Comparison of ENCODE assay signal across 6 cellular contexts in the genomic region with DNA sequence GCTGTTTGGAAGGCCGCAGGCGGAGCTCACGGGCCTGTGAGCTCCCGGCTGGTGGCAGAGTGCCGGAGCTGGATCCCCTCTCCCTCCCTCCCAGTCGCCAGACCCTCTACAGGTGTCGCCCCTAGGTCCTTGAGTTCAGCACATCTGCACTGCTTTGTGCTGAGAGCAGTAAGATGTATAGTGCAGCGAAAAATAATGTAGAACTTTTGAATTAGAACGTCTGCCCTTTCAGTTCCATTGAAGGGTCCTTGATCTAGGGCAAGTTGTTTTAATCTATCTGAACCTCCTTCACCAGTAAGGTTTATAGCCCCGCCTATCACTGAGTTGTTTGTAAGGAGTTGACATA. TPM values are rescaled to one million over a fixed set of nuclear protein-coding genes. Genes with fewer than 3 reads are reported as not detected.
DNase-seq lines count a peak whose midpoint lies in the region; ATAC-seq and TF ChIP-seq lines count a peak whose summit lies in the region.

No MANE protein-coding gene starts in this region.

- TF ChIP-seq POLR2A in adrenal gland (IDR thresholded peaks at IDR 0.05): no peak

- peaks cover 17 to 30% of the 10 kb centered on the region in 2 donors for H3K4me1 ChIP-seq in adrenal gland (replicated peaks in 1 of 2)
- H3K4me1 ChIP-seq in muscle layer of duodenum (ENCODE audit: control insufficient read depth in 1 of 2, insufficient read depth in 2 of 2, low read length in 2 of 2): peaks cover 12 to 19% of the 10 kb centered on the region in 2 donors

- DNase-seq in adrenal gland (no peak), posterior vena cava (ENCODE audit: low spot score) (no peak), NCI-H2171 treated with DMSO at 0.1 percent for 48 hours (lab: John Stamatoyannopoulos, UW) (no peak)

- H3K36me3 ChIP-seq in adrenal gland (replicated peaks in 1 of 2) (peaks cover 0 to 26% of the 10 kb centered on the region in 2 donors), muscle layer of duodenum (ENCODE audit: control insufficient read depth in 1 of 2, insufficient read depth in 2 of 2, low read length in 2 of 2) (peaks cover 34 to 41% of the 10 kb centered on the region in 2 donors)

- H3K9me3 ChIP-seq in adrenal gland (replicated peaks in 1 of 3) (no peaks in the 10 kb centered on the region), muscle layer of duodenum (ENCODE audit: control insufficient read depth in 1 of 2, low read length in 2 of 2) (no peaks in the 10 kb centered on the region)

- H3K27me3 ChIP-seq in adrenal gland: no peaks in the 10 kb centered on the region
- no peaks in the 10 kb centered on the region for H3K27me3 ChIP-seq in muscle layer of duodenum (ENCODE audit: low read depth, low read length)

- H3K4me3 ChIP-seq in adrenal gland (peak overlapping the region; percentile 51 to 91 (median 72)), muscle layer of duodenum (ENCODE audit: low read depth in 1 of 2, low read length in 2 of 2) (peak overlapping the region; percentile 92 to 96)

- peak overlapping the region; percentile 58 to 86 (median 79) for H3K27ac ChIP-seq in adrenal gland
- peak overlapping the region; percentile 91 for H3K27ac ChIP-seq in muscle layer of duodenum (ENCODE audit: low read length)

- TF ChIP-seq CTCF in adrenal gland (IDR thresholded peaks at IDR 0.05): no peak

- intact Hi-C loops in adrenal gland (cut with DNase I): no loop called here
- intact Hi-C loops in posterior vena cava (cut with DNase I): no loop called here

- ATAC-seq in GM18511 (IDR thresholded peaks at IDR 0.05; ENCODE audit: unreplicated experiment) (peak; percentile 69), HG02981 (IDR thresholded peaks at IDR 0.05; ENCODE audit: unreplicated experiment) (peak; percentile 60)

- WGBS in adrenal gland, 4 donors: 0 to 1% (median 1%) methylated on average over 3 to 10 of the region's 10 CpGs

RNA-seq across cellular contexts. Expression of a gene that starts 0.4 kb away (rescaled TPM):
- total RNA-seq in adrenal gland: 10 to 100 TPM in 6 of 8 donors, 1 to 10 TPM in 2; 5.0 to 17.0 (median 10.9) TPM
- polyA plus RNA-seq in adrenal gland: 10 to 100 TPM; 18.1 to 33.7 (median 20.3) TPM
- 10 to 100 TPM; 11.8 to 14.8 TPM for total RNA-seq in posterior vena cava

RNA-seq across cellular contexts. Expression of a gene that starts 0.5 kb away (rescaled TPM):
- total RNA-seq in adrenal gland (10 to 100 TPM in 6 of 8 donors, 1 to 10 TPM in 2; 7.6 to 29.0 (median 14.4) TPM), posterior vena cava (10 to 100 TPM; 15.2 to 15.9 TPM)
- polyA plus RNA-seq in adrenal gland: 1 to 10 TPM; 4.3 to 8.9 (median 5.0) TPM

RNA-seq across cellular contexts. Expression of a gene that starts 18.1 kb away (rescaled TPM):
- not detected for total RNA-seq in adrenal gland
- polyA plus RNA-seq in adrenal gland: not detected
- not detected for total RNA-seq in posterior vena cava

RNA-seq across cellular contexts. Expression of a gene that starts 49.5 kb away (rescaled TPM):
- total RNA-seq in adrenal gland (1 to 10 TPM; 2.5 to 5.1 (median 3.9) TPM), posterior vena cava (1 to 10 TPM; 5.3 to 6.8 TPM)
- 1 to 10 TPM in 1 of 3 donors, under 1 TPM in 2; 0.61 to 1.4 (median 0.72) TPM for polyA plus RNA-seq in adrenal gland
